ENCODE assay signal across 12 cellular contexts in the genomic region with DNA sequence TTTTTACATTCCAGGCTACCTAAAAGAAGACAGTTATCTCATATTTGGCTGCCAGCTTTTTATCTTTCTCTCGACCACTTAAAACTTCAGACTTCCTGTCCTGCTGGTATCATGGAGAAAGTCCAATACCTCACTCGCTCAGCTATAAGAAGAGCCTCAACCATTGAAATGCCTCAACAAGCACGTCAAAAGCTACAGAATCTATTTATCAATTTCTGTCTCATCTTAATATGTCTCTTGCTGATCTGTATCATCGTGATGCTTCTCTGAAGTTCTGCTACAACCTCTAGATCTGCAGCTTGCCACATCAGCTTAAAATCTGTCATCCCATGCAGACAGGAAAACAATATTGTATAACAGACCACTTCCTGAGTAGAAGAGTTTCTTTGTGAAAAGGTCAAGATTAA. TPM values are rescaled to one million over a fixed set of nuclear protein-coding genes. Genes with fewer than 3 reads are reported as not detected.
DNase-seq lines count a peak whose midpoint lies in the region; ATAC-seq and TF ChIP-seq lines count a peak whose summit lies in the region.
"Had no signal": no experiment of that assay in that cellular context is flagged by ENCODE, and none has a peak within 500 bp of the region (broad histone marks: within the 10 kb centered on the region; RNA-seq: fewer than 3 reads in every experiment).

No MANE protein-coding gene starts in this region.

- peak overlapping the region; percentile 88 for H3K27ac Mint-ChIP-seq in activated CD4-positive, alpha-beta memory T cell treated with anti-CD3 and anti-CD28 coated beads, Interleukin-2, amount 10 ng/mL, durations not matched to agents 7 days and 5 days

- CTCF ChIA-PET in activated CD4-positive, alpha-beta memory T cell treated with anti-CD3 and anti-CD28 coated beads, Interleukin-2, amount 10 ng/mL, durations not matched to agents 7 days and 5 days (lab: Charles Lee), result interaction anchor here (0.6 to 2.1 kb wide), 2 partner anchors 21 to 969 kb away, joined by 3 to 5 read pairs; no protein-coding TSS in a partner anchor

- peak overlapping the region; percentile 88 to 95 (median 94) for H3K27ac ChIP-seq in gastrocnemius medialis
- no peak overlapping the region for H3K27ac ChIP-seq in adrenal gland
- H3K27ac ChIP-seq: A549, parathyroid adenoma had no signal

- peak overlapping the region; percentile 61 for H3K4me3 Mint-ChIP-seq in activated CD4-positive, alpha-beta memory T cell treated with anti-CD3 and anti-CD28 coated beads, Interleukin-2, amount 10 ng/mL, durations not matched to agents 7 days and 5 days

- 33 to 53% (median 45%) methylated on average over 4 of the region's 4 CpGs for WGBS in adrenal gland, 4 donors

- intact Hi-C loops in gastrocnemius medialis (cut with DNase I; ENCODE audit: low total_unique reads), result loop anchor here (10.0 kb wide), 2 partner anchors 336 to 1284 kb away; a partner anchor contains a TSS
- intact Hi-C loops in adrenal gland (cut with DNase I), result no loop called here

- H3K36me3 Mint-ChIP-seq in activated CD4-positive, alpha-beta memory T cell treated with anti-CD3 and anti-CD28 coated beads, Interleukin-2, amount 10 ng/mL, durations not matched to agents 7 days and 5 days (ENCODE audit: low read depth), result peaks cover 10% of the 10 kb centered on the region

- no peak for TF ChIP-seq POLR2A in gastrocnemius medialis (IDR thresholded peaks at IDR 0.05)
- TF ChIP-seq POLR2A in adrenal gland (IDR thresholded peaks at IDR 0.05), result no peak

- H3K27me3 ChIP-seq in gastrocnemius medialis, result no peaks in the 10 kb centered on the region
- no peaks in the 10 kb centered on the region for H3K27me3 ChIP-seq in adrenal gland

- H3K36me3 ChIP-seq in gastrocnemius medialis (peaks cover 0 to 11% of the 10 kb centered on the region in 2 donors), adrenal gland (replicated peaks in 1 of 2) (no peaks in the 10 kb centered on the region)

- peak; percentile 70 for ATAC-seq in HG02981 (IDR thresholded peaks at IDR 0.05; ENCODE audit: unreplicated experiment)
- ATAC-seq in gastrocnemius medialis, result no peak
- ATAC-seq: A549 had no signal

- POLR2A ChIA-PET in activated CD4-positive, alpha-beta memory T cell treated with anti-CD3 and anti-CD28 coated beads, Interleukin-2, amount 10 ng/mL, durations not matched to agents 7 days and 5 days (lab: Charles Lee), result interaction anchor here (1.2 to 2.0 kb wide), 3 partner anchors 148 to 336 kb away, joined by 3 to 5 read pairs (median 4); a partner anchor contains a TSS

- H3K9me3 ChIP-seq in gastrocnemius medialis (no peaks in the 10 kb centered on the region), adrenal gland (replicated peaks in 1 of 3) (no peaks in the 10 kb centered on the region)
- H3K9me3 ChIP-seq: A549 had no signal

- peak; percentile 7 to 14 for DNase-seq in activated CD4-positive, alpha-beta T cell treated with anti-CD3 and anti-CD28 coated beads for 4 hours
- no peak for DNase-seq in activated CD4-positive, alpha-beta T cell treated with anti-CD3 and anti-CD28 coated beads, Interleukin-2, amount 50 U/mL, for 4 hours
- no peak for DNase-seq in activated CD4-positive, alpha-beta memory T cell treated with anti-CD3 and anti-CD28 coated beads, Interleukin-2, amount 10 ng/mL, durations not matched to agents 7 days and 5 days
- DNase-seq in gastrocnemius medialis (no peak), adrenal gland (no peak), NCI-H2196 treated with DMSO at 0.1 percent for 48 hours (lab: John Stamatoyannopoulos, UW; ENCODE audit: unreplicated experiment) (no peak), NCI-H146 (lab: John Stamatoyannopoulos, UW) (no peak)
- DNase-seq: activated CD8-positive, alpha-beta memory T cell treated with anti-CD3 and anti-CD28 coated beads for 24 hours; NCI-H2081 had no signal

- H3K27me3 Mint-ChIP-seq in activated CD4-positive, alpha-beta memory T cell treated with anti-CD3 and anti-CD28 coated beads, Interleukin-2, amount 10 ng/mL, durations not matched to agents 7 days and 5 days, result no peaks in the 10 kb centered on the region

- in situ Hi-C loops in gastrocnemius medialis (cut with MboI; ENCODE audit: low sequenced_read_pairs in 4 of 4), result loop anchor here in 1 of 4 donors (10.0 kb wide), 1 partner anchor 274 kb away; no protein-coding TSS in a partner anchor

- TF ChIP-seq CTCF in gastrocnemius medialis (IDR thresholded peaks at IDR 0.05 in 4 of 5, conservative IDR thresholded peaks at IDR 0.05 in 1 of 5) (no peak), adrenal gland (IDR thresholded peaks at IDR 0.05) (no peak)

- no peak overlapping the region for H3K4me3 ChIP-seq in gastrocnemius medialis
- no peak overlapping the region for H3K4me3 ChIP-seq in adrenal gland
- H3K4me3 ChIP-seq: A549 had no signal

- H3K4me1 ChIP-seq in gastrocnemius medialis (peaks cover 66 to 68% of the 10 kb centered on the region in 2 donors), adrenal gland (replicated peaks in 1 of 2) (peaks cover 3 to 19% of the 10 kb centered on the region in 2 donors)
- H3K4me1 ChIP-seq: parathyroid adenoma had no signal

- peaks cover 22% of the 10 kb centered on the region for H3K4me1 Mint-ChIP-seq in activated CD4-positive, alpha-beta memory T cell treated with anti-CD3 and anti-CD28 coated beads, Interleukin-2, amount 10 ng/mL, durations not matched to agents 7 days and 5 days

- no peaks in the 10 kb centered on the region for H3K9me3 Mint-ChIP-seq in activated CD4-positive, alpha-beta memory T cell treated with anti-CD3 and anti-CD28 coated beads, Interleukin-2, amount 10 ng/mL, durations not matched to agents 7 days and 5 days

RNA-seq across cellular contexts. Expression of a gene that starts 10.7 kb away (rescaled TPM):
- not detected for total RNA-seq in activated CD4-positive, alpha-beta memory T cell treated with anti-CD3 and anti-CD28 coated beads, Interleukin-2, amount 10 ng/mL, durations not matched to agents 7 days and 5 days
- 100 to 1,000 TPM in 3 of 4 donors, 10 to 100 TPM in 1; 49.6 to 278 (median 202) TPM for total RNA-seq in gastrocnemius medialis
- total RNA-seq in adrenal gland, result 10 to 100 TPM in 1 of 8 donors, 1 to 10 TPM in 7; 1.6 to 11.2 (median 6.0) TPM
- 1 to 10 TPM; 4.7 to 8.8 (median 8.4) TPM for polyA plus RNA-seq in adrenal gland
- polyA plus RNA-seq: A549 had no signal

Comparison
In these comparisons a context has a peak if more than half of its experiments do, and no peak if none do; other contexts are left out.
1. DNase-seq: peak in activated CD4-positive, alpha-beta T cell treated with anti-CD3 and anti-CD28 coated beads for 4 hours (2 of 2); none in activated CD4-positive, alpha-beta T cell treated with anti-CD3 and anti-CD28 coated beads, Interleukin-2, amount 50 U/mL, for 4 hours (0 of 2), activated CD4-positive, alpha-beta memory T cell treated with anti-CD3 and anti-CD28 coated beads, Interleukin-2, amount 10 ng/mL, durations not matched to agents 7 days and 5 days (single experiment), gastrocnemius medialis (0 of 2), adrenal gland (0 of 7), NCI-H2196 treated with DMSO at 0.1 percent for 48 hours (single experiment) and NCI-H146 (single experiment).
2. H3K27ac ChIP-seq: peak in gastrocnemius medialis (4 of 4); none in adrenal gland (0 of 5).
3. RNA of a gene that starts 10.7 kb away (total RNA-seq): 49.6 to 278 TPM in gastrocnemius medialis; 1.6 to 11.2 TPM in adrenal gland and not detected in activated CD4-positive, alpha-beta memory T cell treated with anti-CD3 and anti-CD28 coated beads, Interleukin-2, amount 10 ng/mL, durations not matched to agents 7 days and 5 days; every median in the first group is over 4 times any median in the second.